Comparison of ENCODE assay signal across 9 cellular contexts in genomic region chr17:19136138-19136537, GRCh38. TPM values are rescaled to one million over a fixed set of nuclear protein-coding genes. Genes with fewer than 3 reads are reported as not detected.
DNase-seq lines count a peak whose midpoint lies in the region; ATAC-seq, FAIRE-seq and TF ChIP-seq lines count a peak whose summit lies in the region.
"Not testable (repeated sequence)": the region's sequence is repeated elsewhere in the genome, so short reads cannot be mapped to it uniquely, and the experiment has no call there.
"Had no signal": no experiment of that assay in that cellular context is flagged by ENCODE, and none has a peak within 500 bp of the region (broad histone marks: within the 10 kb centered on the region; RNA-seq: fewer than 3 reads in every experiment).

No MANE protein-coding gene starts in this region.

- not testable (repeated sequence) for H3K9me3 ChIP-seq in PC-3 (ENCODE audit: low read length); GM12878 (replicated peaks; ENCODE audit: control insufficient read depth, insufficient read depth, low read length); heart left ventricle; HepG2 (ENCODE audit: low read length); pancreas

- CTCF ChIA-PET in PC-3 (lab: Charles Lee); GM12878 (lab: Yijun Ruan, JAX); HepG2 (lab: Yijun Ruan, JAX; ENCODE audit: low intra/inter-chr PET ratio, low total read pairs): not testable (repeated sequence)

- not testable (repeated sequence) for H3K9ac ChIP-seq in PC-3 (ENCODE audit: low read length); GM12878 (ENCODE audit: control insufficient read depth, insufficient read depth, low read length); HepG2 (ENCODE audit: insufficient read depth, low read depth, low read length)

- H3K9me2 ChIP-seq in PC-3 (replicated peaks; ENCODE audit: low read length) = not testable (repeated sequence)

- H3F3A ChIP-seq in PC-3 (ENCODE audit: low read length, unreplicated experiment) = not testable (repeated sequence)

- not testable (repeated sequence) for H3K4me2 ChIP-seq in PC-3 (ENCODE audit: low read length); GM12878 (ENCODE audit: control insufficient read depth, insufficient read depth); HepG2 (ENCODE audit: low read depth, low read length)

- intact Hi-C loops in PC-3 (cut with micrococcal nuclease); GM12878 (cut with micrococcal nuclease; ENCODE audit: unreplicated experiment); heart left ventricle (cut with DNase I); HepG2 (cut with micrococcal nuclease; ENCODE audit: unreplicated experiment); pancreas (cut with DNase I): not testable (repeated sequence)

- RAD21 ChIA-PET in GM12878 (lab: Charles Lee; ENCODE audit: unreplicated experiment) = not testable (repeated sequence)

- not testable (repeated sequence) for H3K4me3 ChIP-seq in PC-3 (ENCODE audit: low read length); GM12878; heart left ventricle; HepG2 (replicated peaks in 1 of 3; ENCODE audit: insufficient read depth in 1 of 3, low read depth in 2 of 3, low read length in 3 of 3); pancreas

- no CpG with 5 or more reads among the region's 17 CpGs for WGBS in GM12878 (ENCODE audit: insufficient coverage, insufficient replicate concordance, low lambda C conversion rate, missing lambda C conversion rate)
- WGBS in heart left ventricle, 4 donors = no CpG with 5 or more reads among the region's 17 CpGs
- no CpG with 5 or more reads among the region's 17 CpGs for WGBS in HepG2 (ENCODE audit: low lambda C conversion rate)
- no CpG with 5 or more reads among the region's 17 CpGs for WGBS in pancreas, 2 donors

- SMC1A ChIA-PET in GM12878 (lab: Charles Lee; ENCODE audit: uncharacterized antibody, unreplicated experiment) = not testable (repeated sequence)

- not testable (repeated sequence) for TF ChIP-seq CTCF in PC-3 (conservative IDR thresholded peaks at IDR 0.05; ENCODE audit: low read depth, low read length); GM12878 (IDR thresholded peaks at IDR 0.05 in 2 of 3, conservative IDR thresholded peaks at IDR 0.05 in 1 of 3; ENCODE audit: control insufficient read depth in 2 of 3, extremely low read depth in 1 of 3, insufficient read depth in 1 of 3, low read depth in 3 of 3, low read length in 3 of 3); heart left ventricle (IDR thresholded peaks at IDR 0.05); HepG2 (CRISPR knock-in tag; IDR thresholded peaks at IDR 0.05); pancreas (IDR thresholded peaks at IDR 0.05)

- not testable (repeated sequence) for H2AFZ ChIP-seq in PC-3 (ENCODE audit: low read length); GM12878 (ENCODE audit: control insufficient read depth, low read depth, low read length); HepG2 (ENCODE audit: low read length)

- not testable (repeated sequence) for H3K36me3 ChIP-seq in PC-3 (ENCODE audit: low read depth, low read length); GM12878 (ENCODE audit: control insufficient read depth in 2 of 2, insufficient read depth in 2 of 2, low read length in 1 of 2); heart left ventricle; HepG2 (replicated peaks in 1 of 2; ENCODE audit: control insufficient read depth in 1 of 2, insufficient read depth in 2 of 2, low read length in 2 of 2); pancreas

- peak; percentile 49 for FAIRE-seq in GM12878 (lab: Jason Lieb, UNC)
- FAIRE-seq in HepG2 (lab: Jason Lieb, UNC); pancreas (lab: Jason Lieb, UNC): not testable (repeated sequence)
- FAIRE-seq in urothelium cell line (lab: Jason Lieb, UNC) = peak; percentile 42

- not testable (repeated sequence) for H3K27ac ChIP-seq in PC-3 (ENCODE audit: low read length); GM12878 (ENCODE audit: control insufficient read depth, insufficient read depth); heart left ventricle; HepG2 (ENCODE audit: extremely low read length, insufficient read depth, low read length); pancreas

- not testable (repeated sequence) for BruUV-seq in PC-3 (replicated peaks; lab: Mats Ljungman, UMichigan); GM12878 (replicated peaks; lab: Mats Ljungman, UMichigan); HepG2 (replicated peaks; lab: Mats Ljungman, UMichigan)

- H3K27me3 ChIP-seq in PC-3 (ENCODE audit: low read length); GM12878 (replicated peaks in 1 of 2; ENCODE audit: control insufficient read depth in 2 of 2, insufficient read depth in 2 of 2, low read length in 1 of 2); heart left ventricle; HepG2 (ENCODE audit: control insufficient read depth in 1 of 2, insufficient read depth in 2 of 2, low read length in 2 of 2); pancreas: not testable (repeated sequence)

- POLR2A ChIA-PET in PC-3 (lab: Charles Lee; ENCODE audit: unreplicated experiment); GM12878 (lab: Charles Lee); HepG2 (lab: Yijun Ruan, JAX): not testable (repeated sequence)

- H4K20me1 ChIP-seq in PC-3 (ENCODE audit: low read length); GM12878 (ENCODE audit: control insufficient read depth, insufficient read depth); HepG2 (ENCODE audit: insufficient read depth, low read length): not testable (repeated sequence)

- not testable (repeated sequence) for TF ChIP-seq RAD21 in GM12878 (IDR thresholded peaks at IDR 0.05; ENCODE audit: insufficient read depth, low read depth, low read length); HepG2 (CRISPR knock-in tag; IDR thresholded peaks at IDR 0.05)

- not testable (repeated sequence) for DNase-seq in PC-3; GM12878 (ENCODE audit: low read depth, low spot score); heart left ventricle; HepG2 (ENCODE audit: low spot score); pancreas; urothelium cell line (ENCODE audit: low spot score)

- not testable (repeated sequence) for TF ChIP-seq POLR2A in GM12878 (IDR thresholded peaks at IDR 0.05; ENCODE audit: low read depth, low read length); heart left ventricle (IDR thresholded peaks at IDR 0.05); HepG2 (IDR thresholded peaks at IDR 0.05; ENCODE audit: insufficient read depth in 1 of 2, low read depth in 2 of 2, low read length in 2 of 2)

- H3K79me2 ChIP-seq in PC-3 (ENCODE audit: low read length); GM12878 (ENCODE audit: control insufficient read depth, insufficient read depth, low read length); HepG2 (ENCODE audit: insufficient read depth, low read length): not testable (repeated sequence)

- in situ Hi-C loops in GM12878 (cut with MboI); HepG2 (cut with HindIII; ENCODE audit: extremely low pct_ligation_motif_present, low pct_unique_long_range_greater_than_20kb): not testable (repeated sequence)

- H3K4me1 ChIP-seq in PC-3 (ENCODE audit: insufficient read depth, low read length); GM12878 (ENCODE audit: control insufficient read depth, insufficient read depth, low read length); heart left ventricle; HepG2 (ENCODE audit: insufficient read depth, low read length); pancreas: not testable (repeated sequence)

- ATAC-seq in GM18909 (IDR thresholded peaks at IDR 0.05; ENCODE audit: poor library complexity, unreplicated experiment) (peak; percentile 9), PC-3 (peak; percentile 93), GM12878 (peak; percentile 29), heart left ventricle (peak; percentile 78 to 84 (median 82)), HepG2 (peak; percentile 71), pancreas (peak; percentile 78 to 87 (median 85))
- peak; percentile 51 to 58 for ATAC-seq in activated CD4-positive, CD25-positive, alpha-beta regulatory T cell treated with anti-CD3 and anti-CD28 coated beads, Interleukin-2, amount 50 U/mL, for 24 hours

- not testable (repeated sequence) for TF ChIP-seq EP300 in GM12878 (IDR thresholded peaks at IDR 0.05; ENCODE audit: borderline replicate concordance in 1 of 2, control insufficient read depth in 1 of 2, low read depth in 2 of 2, low read length in 2 of 2); HepG2 (IDR thresholded peaks at IDR 0.05; ENCODE audit: low read depth in 2 of 2, low read length in 2 of 2); HepG2 (CRISPR knock-in tag; IDR thresholded peaks at IDR 0.05; ENCODE audit: borderline replicate concordance)

RNA-seq across cellular contexts. Expression of gene GRAPL, which starts 8.7 kb away (rescaled TPM):
- not detected in 2 replicates for total RNA-seq in PC-3 (2014; rRNA removed)
- total RNA-seq in GM12878 (2013; cell fraction: nucleolus; rRNA removed) = 194 and 200 TPM in 2 replicates
- total RNA-seq in GM12878 (2014; rRNA removed) = 18.7 and 21.2 TPM in 2 replicates
- total RNA-seq in GM12878 (2014; rRNA removed; fragmentation: Illumina TruSeq; extraction: Trizol) = 35.1 and 37.3 TPM in 2 replicates
- 29.3 and 32.4 TPM in 2 replicates for total RNA-seq in GM12878 (2021)
- polyA plus RNA-seq in GM12878 (2011; ENCODE audit: low read depth) = 12.7 TPM
- 5.5 and 7.5 TPM in 2 replicates for polyA plus RNA-seq in GM12878 (2011; rRNA removed)
- 4.3 and 5.9 TPM in 2 replicates for polyA plus RNA-seq in GM12878 (2011; cell fraction: cytosol; rRNA removed)
- polyA plus RNA-seq in GM12878 (2011; cell fraction: nucleus; rRNA removed) = 18.7 and 26.5 TPM in 2 replicates
- 18.3 and 26.2 TPM in 2 replicates for polyA plus RNA-seq in GM12878 (2012)
- polyA plus RNA-seq in GM12878 (2014; fragmentation: Illumina TruSeq; extraction: Trizol) = 5.6 and 24.6 TPM in 2 replicates
- 1 to 10 TPM; 1.5 to 1.9 TPM for polyA plus RNA-seq in GM12878 (2014; fragmentation: Nextera tagmentation; extraction: Ambion mirVana)
- 52.0 and 63.2 TPM in 2 replicates for polyA plus RNA-seq in GM12878 (2014; rRNA removed)
- 1 to 10 TPM; 2.8 TPM for polyA plus RNA-seq in GM12878 (2016; fragmentation: Nextera tagmentation; extraction: Ambion mirVana)
- 8.1 and 14.8 TPM in 2 replicates for polyA minus RNA-seq in GM12878 (2011; rRNA and poly(A)+ RNA removed)
- 2.4 and 2.9 TPM in 2 replicates for polyA minus RNA-seq in GM12878 (2011; cell fraction: cytosol; rRNA and poly(A)+ RNA removed)
- 14.4 and 35.1 TPM in 2 replicates for polyA minus RNA-seq in GM12878 (2011; cell fraction: nucleus; rRNA and poly(A)+ RNA removed)
- total RNA-seq in heart left ventricle = 1 to 10 TPM in 5 of 9 donors, under 1 TPM in 3, not detected in 1; 0.69 to 5.9 (median 1.5) TPM
- polyA plus RNA-seq in heart left ventricle = 1 to 10 TPM; 1.5 to 2.0 TPM
- total RNA-seq in HepG2 (2016; rRNA removed; fragmentation: Illumina TruSeq; extraction: Trizol) = not detected in 2 replicates
- not detected in 2 replicates for total RNA-seq in HepG2 (2016; cell fraction: cytosol; rRNA removed; fragmentation: Illumina TruSeq; extraction: Trizol; ENCODE audit: low read depth)
- total RNA-seq in HepG2 (2016; cell fraction: insoluble cytoplasmic fraction; rRNA removed; fragmentation: Illumina TruSeq; extraction: Trizol) = not detected in 2 replicates
- total RNA-seq in HepG2 (2016; cell fraction: membrane; rRNA removed; fragmentation: Illumina TruSeq; extraction: Trizol) = not detected in 2 replicates
- total RNA-seq in HepG2 (2016; cell fraction: nucleus; rRNA removed; fragmentation: Illumina TruSeq; extraction: Trizol) = not detected in 2 replicates
- polyA plus RNA-seq in HepG2 (2011; rRNA removed) = 0.62 and 0.65 TPM in 2 replicates
- polyA plus RNA-seq in HepG2 (2011; cell fraction: cytosol; rRNA removed) = 0.13 and 0.36 TPM in 2 replicates
- polyA plus RNA-seq in HepG2 (2011; cell fraction: nucleus; rRNA removed) = 1.1 and 1.5 TPM in 2 replicates
- polyA plus RNA-seq in HepG2 (2012) = 0.43 TPM in 1 of 2 replicates, not detected in the other
- polyA plus RNA-seq in HepG2 (2016; cell fraction: cytosol; fragmentation: Illumina TruSeq; extraction: Trizol; ENCODE audit: low read depth) = not detected in 2 replicates
- not detected in 2 replicates for polyA plus RNA-seq in HepG2 (2016; cell fraction: insoluble cytoplasmic fraction; fragmentation: Illumina TruSeq; extraction: Trizol; ENCODE audit: low read depth)
- polyA plus RNA-seq in HepG2 (2016; cell fraction: membrane; fragmentation: Illumina TruSeq; extraction: Trizol; ENCODE audit: low read depth) = not detected in 2 replicates
- polyA plus RNA-seq in HepG2 (2016; cell fraction: nucleus; fragmentation: Illumina TruSeq; extraction: Trizol; ENCODE audit: insufficient read depth, low read depth) = not detected in 2 replicates
- polyA minus RNA-seq in HepG2 (2011; rRNA and poly(A)+ RNA removed; ENCODE audit: low replicate concordance) = 0.44 and 1.0 TPM in 2 replicates
- polyA minus RNA-seq in HepG2 (2011; cell fraction: cytosol; rRNA and poly(A)+ RNA removed) = not detected in 2 replicates
- 3.5 and 4.8 TPM in 2 replicates for polyA minus RNA-seq in HepG2 (2011; cell fraction: nucleus; rRNA and poly(A)+ RNA removed)
- total RNA-seq in pancreas = under 1 TPM in 4 of 6 donors, not detected in 2; 0.19 to 1.00 (median 0.54) TPM
- polyA plus RNA-seq in pancreas = 1 to 10 TPM in 1 of 2 donors, under 1 TPM in 1; 0.87 to 2.5 TPM
- total RNA-seq: GM23248 had no signal
- polyA plus RNA-seq: GM23248 had no signal

Comparison
In these comparisons a context has a peak if more than half of its experiments do, and no peak if none do; other contexts are left out.
1. ATAC-seq: peak in every context shown above with its lines; median percentile 93 in PC-3; 85 in pancreas; 82 in heart left ventricle; 71 in HepG2; 54 in activated CD4-positive, CD25-positive, alpha-beta regulatory T cell treated with anti-CD3 and anti-CD28 coated beads, Interleukin-2, amount 50 U/mL, for 24 hours; 29 in GM12878; 9 in GM18909.